21 cellular contexts compared by ENCODE assay signal in genomic region chr22:23954193-23954990, GRCh38. TPM values are rescaled to one million over a fixed set of nuclear protein-coding genes. Genes with fewer than 3 reads are reported as not detected.
"Had no signal": no experiment of that assay in that cellular context is flagged by ENCODE, and none has a peak within 500 bp of the region (broad histone marks: within the 10 kb centered on the region; RNA-seq: fewer than 3 reads in every experiment).

No MANE protein-coding gene starts in this region.

RNA-seq across cellular contexts. Expression of gene GSTT2B, which starts 6.6 kb away (rescaled TPM):
- total RNA-seq: naive thymus-derived CD8-positive, alpha-beta T cell had no signal
- polyA plus RNA-seq: immature natural killer cell; naive thymus-derived CD8-positive, alpha-beta T cell had no signal

RNA-seq across cellular contexts. Expression of gene DDTL, which starts 12.3 kb away (rescaled TPM):
- total RNA-seq: hepatocyte; myocyte; naive thymus-derived CD8-positive, alpha-beta T cell had no signal

RNA-seq across cellular contexts. Expression of gene GSTT2, which starts 25.5 kb away (rescaled TPM):
- total RNA-seq: hepatocyte; mesenteric fat pad; myocyte; naive thymus-derived CD8-positive, alpha-beta T cell; omental fat pad; thoracic aorta; uterus had no signal
- polyA plus RNA-seq: hepatocyte; immature natural killer cell; naive thymus-derived CD8-positive, alpha-beta T cell had no signal

RNA-seq across cellular contexts. Expression of gene GSTT4, which starts 50.9 kb away (rescaled TPM):
- total RNA-seq: dermis microvascular lymphatic vessel endothelial cell; gastrocnemius medialis; glomerular endothelial cell; heart left ventricle; hepatocyte; left ventricle myocardium superior; lower lobe of right lung; mesenteric fat pad; myocyte; naive thymus-derived CD8-positive, alpha-beta T cell; omental fat pad; pancreas; posterior vena cava; pulmonary artery endothelial cell; spleen; thoracic aorta; tibial nerve; upper lobe of left lung; uterus had no signal
- polyA plus RNA-seq: esophagus; heart left ventricle; hepatocyte; immature natural killer cell; naive thymus-derived CD8-positive, alpha-beta T cell; pancreas; spleen had no signal
